28 cellular contexts compared by ENCODE assay signal in the genomic region with DNA sequence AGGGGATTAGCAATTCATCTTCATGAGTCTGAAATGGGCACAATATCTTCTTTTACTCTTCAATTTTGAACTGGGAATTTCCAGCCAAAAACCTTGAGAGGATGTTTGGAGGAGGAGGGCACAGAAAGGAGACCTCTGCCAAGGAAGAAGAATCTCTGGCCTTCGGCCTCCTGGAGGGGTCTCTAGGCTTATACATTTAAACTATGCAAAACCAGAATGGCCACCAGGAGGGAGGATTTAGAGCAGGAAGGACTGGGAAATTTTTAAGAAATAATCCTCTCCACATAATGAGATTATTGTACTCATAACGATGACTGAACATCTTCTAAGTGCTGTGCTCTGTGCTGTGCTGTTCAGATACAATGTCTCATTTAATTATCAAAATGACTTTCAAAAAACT.
A peak's percentile ranks its signal among the peaks of the same experiment; 100 is the strongest.
DNase-seq lines count a peak whose midpoint lies in the region; ATAC-seq and TF ChIP-seq lines count a peak whose summit lies in the region.
"Had no signal": no experiment of that assay in that cellular context is flagged by ENCODE, and none has a peak within 500 bp of the region (broad histone marks: within the 10 kb centered on the region; RNA-seq: fewer than 3 reads in every experiment).

No MANE protein-coding gene starts in this region.

- H3K27me3 Mint-ChIP-seq in brain, result peaks cover 9% of the 10 kb centered on the region
- H3K27me3 Mint-ChIP-seq in type B pancreatic cell, result no peaks in the 10 kb centered on the region

- H3K4me1 ChIP-seq in mesendoderm (ENCODE audit: control insufficient read depth, low read depth, low read length), result peaks cover 12% of the 10 kb centered on the region

- H3K4me3 ChIP-seq in mesendoderm (ENCODE audit: low read length), result no peak overlapping the region
- H3K4me3 ChIP-seq: GM23338, PC-9, SJSA1 had no signal

- no peak overlapping the region for H4K8ac ChIP-seq in mesendoderm (ENCODE audit: low read depth, low read length)

- H3K9me3 Mint-ChIP-seq in brain (peaks cover 0 to 8% (median 3%) of the 10 kb centered on the region in 5 experiments), type B pancreatic cell (no peaks in the 10 kb centered on the region)
- H3K9me3 Mint-ChIP-seq: H9, HFFc6 had no signal

- peak overlapping the region in 3 of 5 experiments; percentile 3 to 73 (median 10) for H3K27ac Mint-ChIP-seq in brain
- peak overlapping the region; percentile 48 for H3K27ac Mint-ChIP-seq in type B pancreatic cell
- H3K27ac Mint-ChIP-seq: HFFc6 had no signal

- no peaks in the 10 kb centered on the region for H3K36me3 ChIP-seq in mesendoderm (ENCODE audit: control insufficient read depth, insufficient read depth, low read length)
- H3K36me3 ChIP-seq: BE2C, SJSA1 had no signal

- no peaks in the 10 kb centered on the region for H3K36me3 Mint-ChIP-seq in brain
- H3K36me3 Mint-ChIP-seq in type B pancreatic cell, result no peaks in the 10 kb centered on the region
- H3K36me3 Mint-ChIP-seq: CD14-positive monocyte had no signal

- no peak overlapping the region for H2AK5ac ChIP-seq in mesendoderm (ENCODE audit: low read length)

- no peak overlapping the region for H3K9ac ChIP-seq in mesendoderm (ENCODE audit: low read length)

- ATAC-seq in GM18520 (IDR thresholded peaks at IDR 0.05; ENCODE audit: unreplicated experiment), result no peak
- ATAC-seq: GM23338 had no signal

- TF ChIP-seq CTCF in brain (conservative IDR thresholded peaks at IDR 0.05) (no peak), type B pancreatic cell (conservative IDR thresholded peaks at IDR 0.05) (peak; percentile 43)

- H3K23ac ChIP-seq in mesendoderm (ENCODE audit: low read length), result no peak overlapping the region

- H3K56ac ChIP-seq in mesendoderm (ENCODE audit: low read length), result no peak overlapping the region

- no peak overlapping the region for H3K27ac ChIP-seq in mesendoderm (ENCODE audit: low read depth, low read length)
- H3K27ac ChIP-seq: 22Rv1, PC-9, SJSA1 had no signal

- no peak overlapping the region for H2BK5ac ChIP-seq in mesendoderm (ENCODE audit: low read length)

- no CpG with 5 or more reads among the region's 2 CpGs for WGBS in mesendoderm (ENCODE audit: extremely low coverage, insufficient coverage, low lambda C conversion rate)

- H3K4ac ChIP-seq in mesendoderm (ENCODE audit: low read depth, low read length), result no peak overlapping the region

- DNase-seq in NCI-H82 (lab: John Stamatoyannopoulos, UW) (peak; percentile 20), NCI-H82 treated with DMSO at 0.1 percent for 48 hours (lab: John Stamatoyannopoulos, UW; ENCODE audit: unreplicated experiment) (no peak), mesendoderm (peak; percentile 21), type B pancreatic cell (ENCODE audit: extremely low spot score, unreplicated experiment) (no peak), HCEC 1CT (no peak), hippocampal formation (lab: John Stamatoyannopoulos, UW) (no peak)
- DNase-seq: ACHN, BE2C, H9, HFFc6, NCI-H1092 treated with DMSO at 0.1 percent for 48 hours, NCI-H1436, NCI-H187, NCI-H2081 treated with DMSO at 0.1 percent for 48 hours, NCI-H2171, NCI-H226, NCI-H510A treated with DMSO at 0.1 percent for 48 hours, NCI-H774, PC-9, Right ventricle myocardium superior, RPMI8226, SW 1271 had no signal

- no peak overlapping the region for H3K18ac ChIP-seq in mesendoderm (ENCODE audit: low read length)

- no peak overlapping the region for H4K5ac ChIP-seq in mesendoderm (ENCODE audit: low read length)

- H3K79me2 ChIP-seq in mesendoderm (ENCODE audit: control insufficient read depth, insufficient read depth, low read length), result no peaks in the 10 kb centered on the region

- H3K4me3 Mint-ChIP-seq in brain (no peak overlapping the region), type B pancreatic cell (no peak overlapping the region)
- H3K4me3 Mint-ChIP-seq: CD14-positive monocyte, GM23338, H9, HFFc6 had no signal

- H3K27me3 ChIP-seq in mesendoderm (ENCODE audit: insufficient read depth, low read length, poor library complexity), result no peaks in the 10 kb centered on the region
- H3K27me3 ChIP-seq: BE2C, SJSA1 had no signal

- H3K4me1 Mint-ChIP-seq in brain (peaks cover 49% of the 10 kb centered on the region), type B pancreatic cell (ENCODE audit: unreplicated experiment) (peaks cover 45% of the 10 kb centered on the region)

- H2BK120ac ChIP-seq in mesendoderm (ENCODE audit: low read depth, low read length), result no peak overlapping the region

- no peak overlapping the region for H3K4me2 ChIP-seq in mesendoderm (ENCODE audit: low read length)
- H3K4me2 ChIP-seq: GM23338, PC-9 had no signal

- H2BK15ac ChIP-seq in mesendoderm (replicated peaks; ENCODE audit: low read depth), result no peak overlapping the region

- H3K79me1 ChIP-seq in mesendoderm (ENCODE audit: low read length), result no peaks in the 10 kb centered on the region

Comparison
In these comparisons a context has a peak if more than half of its experiments do, and no peak if none do; other contexts are left out.
1. DNase-seq: peak in NCI-H82 (single experiment) and mesendoderm (single experiment); none in NCI-H82 treated with DMSO at 0.1 percent for 48 hours (single experiment), type B pancreatic cell (single experiment), HCEC 1CT (single experiment) and hippocampal formation (0 of 2).